19 cellular contexts compared by ENCODE assay signal in the genomic region with DNA sequence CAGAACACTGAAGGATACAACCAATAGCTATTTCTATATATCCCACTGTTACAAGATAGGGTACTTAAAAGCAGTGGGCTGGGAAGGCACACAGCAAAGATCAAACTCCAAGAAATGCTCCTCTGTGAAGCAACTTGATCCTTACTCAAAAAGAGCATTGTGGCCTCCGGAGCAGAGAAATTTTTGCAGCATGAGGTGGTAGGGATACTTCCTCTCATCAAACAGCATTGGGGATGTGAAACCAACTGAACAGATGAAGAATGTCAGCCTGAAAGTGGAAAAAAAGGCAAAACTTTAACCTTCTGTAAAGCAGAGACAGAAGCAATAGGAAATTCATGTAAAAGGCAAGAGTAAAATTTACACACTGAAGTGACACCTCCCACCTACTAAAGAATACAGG.
DNase-seq lines count a peak whose midpoint lies in the region; ATAC-seq and TF ChIP-seq lines count a peak whose summit lies in the region.
"Had no signal": no experiment of that assay in that cellular context is flagged by ENCODE, and none has a peak within 500 bp of the region (broad histone marks: within the 10 kb centered on the region; RNA-seq: fewer than 3 reads in every experiment).

No MANE protein-coding gene starts in this region.

- ATAC-seq in upper lobe of right lung: peak; percentile 36
- no peak for ATAC-seq in HG03439 (IDR thresholded peaks at IDR 0.05; ENCODE audit: unreplicated experiment)
- ATAC-seq: naive thymus-derived CD4-positive, alpha-beta T cell; PC-3; psoas muscle; T-cell had no signal

- DNase-seq in GM23248 (peak; percentile 57), SK-MEL-5 (ENCODE audit: low read depth, low spot score) (peak; percentile 62), fibroblast of lung (ENCODE audit: low read depth in 2 of 2) (peak; percentile 5 to 59), upper lobe of right lung (no peak), MM.1S (no peak), SHP77 (lab: John Stamatoyannopoulos, UW) (no peak)
- DNase-seq: COR-L47; GF-D8; hypothalamus; left lung; naive thymus-derived CD4-positive, alpha-beta T cell; NCI-H1417; NCI-H2227 treated with DMSO at 0.1 percent for 48 hours; PC-3; psoas muscle; stimulated activated CD8-positive, alpha-beta memory T cell treated with anti-CD3 and anti-CD28 coated beads, Interleukin-4, amount 100 ng/mL, for 48 hours; T-cell had no signal

- no peak overlapping the region for H2AFZ ChIP-seq in GM23248
- H2AFZ ChIP-seq in fibroblast of lung (ENCODE audit: low read length): no peak overlapping the region
- H2AFZ ChIP-seq in MM.1S (ENCODE audit: low read length): no peak overlapping the region

- H3K27ac ChIP-seq in GM23248 (peak overlapping the region; percentile 15; the same call in 1 of the 2 replicates), fibroblast of lung (ENCODE audit: insufficient read depth, low read length) (no peak overlapping the region), upper lobe of right lung (no peak overlapping the region), MM.1S (ENCODE audit: low read length) (no peak overlapping the region)
- H3K27ac ChIP-seq: left lung, psoas muscle, tibial nerve had no signal

- H4K20me1 ChIP-seq in GM23248 (ENCODE audit: insufficient read depth) (no peaks in the 10 kb centered on the region), fibroblast of lung (ENCODE audit: control insufficient read depth, extremely low read depth, insufficient read depth, low read length) (no peaks in the 10 kb centered on the region), MM.1S (ENCODE audit: insufficient read depth, low read length) (no peaks in the 10 kb centered on the region)

- intact Hi-C loops in upper lobe of right lung (cut with DNase I): no loop called here

- H3K4me3 ChIP-seq in GM23248 (no peak overlapping the region), fibroblast of lung (replicated peaks in 1 of 4; ENCODE audit: control extremely low read depth in 1 of 4, insufficient read depth in 1 of 4, low read depth in 3 of 4, low read length in 4 of 4) (no peak overlapping the region), upper lobe of right lung (no peak overlapping the region), MM.1S (ENCODE audit: low read length) (no peak overlapping the region)
- H3K4me3 ChIP-seq: left lung, psoas muscle, tibial nerve had no signal

- H3K9ac ChIP-seq in GM23248 (no peak overlapping the region), fibroblast of lung (ENCODE audit: insufficient read depth, low read length) (no peak overlapping the region), MM.1S (ENCODE audit: low read length) (no peak overlapping the region)

- H3K79me2 ChIP-seq in GM23248 (ENCODE audit: insufficient read depth) (peaks cover 30% of the 10 kb centered on the region), fibroblast of lung (ENCODE audit: control insufficient read depth, insufficient read depth, low read length) (no peaks in the 10 kb centered on the region), MM.1S (ENCODE audit: low read length) (no peaks in the 10 kb centered on the region; the same call in 1 of the 2 replicates)

- peaks cover 38% of the 10 kb centered on the region for H3K36me3 ChIP-seq in GM23248 (ENCODE audit: low read depth)
- peaks cover 8% of the 10 kb centered on the region for H3K36me3 ChIP-seq in fibroblast of lung (ENCODE audit: control insufficient read depth, insufficient read depth, low read length)
- H3K36me3 ChIP-seq in upper lobe of right lung: peaks cover 70% of the 10 kb centered on the region
- H3K36me3 ChIP-seq in MM.1S (replicated peaks; ENCODE audit: insufficient read depth, low read length): peaks cover 5% of the 10 kb centered on the region; the same call in 1 of the 2 replicates

- in situ Hi-C loops in GM23248 (cut with MboI) (no loop called here), SK-MEL-5 (cut with HindIII; ENCODE audit: low pct_unique_long_range_greater_than_20kb, low sequenced_read_pairs) (no loop called here)

- H3F3A ChIP-seq in GM23248 (ENCODE audit: insufficient read depth) (peaks cover 26% of the 10 kb centered on the region), MM.1S (ENCODE audit: insufficient read depth, low read length) (no peaks in the 10 kb centered on the region)

- TF ChIP-seq CTCF in fibroblast of lung (conservative IDR thresholded peaks at IDR 0.05 in 1 of 2, IDR thresholded peaks at IDR 0.05 in 1 of 2; ENCODE audit: low read depth in 1 of 2, low read length in 2 of 2) (no peak), upper lobe of right lung (IDR thresholded peaks at IDR 0.05) (no peak), MM.1S (IDR thresholded peaks at IDR 0.05; ENCODE audit: low read length) (no peak)

- H3K27me3 ChIP-seq in GM23248 (replicated peaks; ENCODE audit: insufficient read depth): no peaks in the 10 kb centered on the region
- no peaks in the 10 kb centered on the region for H3K27me3 ChIP-seq in fibroblast of lung (ENCODE audit: control insufficient read depth, insufficient read depth, low read length)
- H3K27me3 ChIP-seq in upper lobe of right lung: no peaks in the 10 kb centered on the region
- no peaks in the 10 kb centered on the region for H3K27me3 ChIP-seq in MM.1S (replicated peaks; ENCODE audit: insufficient read depth, low read length)
- H3K27me3 ChIP-seq: tibial nerve had no signal

- H3K9me3 ChIP-seq in GM23248 (ENCODE audit: low read depth) (no peaks in the 10 kb centered on the region), fibroblast of lung (ENCODE audit: control insufficient read depth, insufficient read depth, low read depth, low read length) (no peaks in the 10 kb centered on the region), upper lobe of right lung (no peaks in the 10 kb centered on the region), MM.1S (replicated peaks; ENCODE audit: insufficient read depth, low read length) (no peaks in the 10 kb centered on the region)
- H3K9me3 ChIP-seq: left lung, psoas muscle, tibial nerve had no signal

- peak overlapping the region; percentile 12 for H3K4me2 ChIP-seq in GM23248 (ENCODE audit: unreplicated experiment)
- H3K4me2 ChIP-seq in fibroblast of lung (ENCODE audit: extremely low read depth, insufficient read depth, low read length): no peak overlapping the region
- no peak overlapping the region for H3K4me2 ChIP-seq in MM.1S (ENCODE audit: low read depth, low read length)

- H3K9me2 ChIP-seq in GM23248 (ENCODE audit: insufficient read depth) (no peaks in the 10 kb centered on the region), MM.1S (replicated peaks; ENCODE audit: insufficient read depth, low read length) (no peaks in the 10 kb centered on the region)

- WGBS in GM23248 (ENCODE audit: low coverage in 1 of 2, low lambda C conversion rate in 2 of 2, missing lambda C conversion rate in 2 of 2), 2 experiments: 0% methylated on average over 1 of the region's 1 CpG

- H3K4me1 ChIP-seq in GM23248 (ENCODE audit: insufficient read depth) (peaks cover 12% of the 10 kb centered on the region), fibroblast of lung (ENCODE audit: control insufficient read depth, extremely low read depth, insufficient read depth, low read length) (no peaks in the 10 kb centered on the region), upper lobe of right lung (no peaks in the 10 kb centered on the region), MM.1S (ENCODE audit: low read length) (no peaks in the 10 kb centered on the region)
- H3K4me1 ChIP-seq: left lung, psoas muscle, tibial nerve had no signal

Comparison
In these comparisons a context has a peak if more than half of its experiments do, and no peak if none do; other contexts are left out.
1. DNase-seq: peak in GM23248 (single experiment), SK-MEL-5 (single experiment) and fibroblast of lung (2 of 2); none in upper lobe of right lung (single experiment), MM.1S (single experiment) and SHP77 (0 of 2).